ENCODE assay signal across 8 cellular contexts in genomic region chr3:45499529-45499928, GRCh38.
DNase-seq lines count a peak whose midpoint lies in the region; ATAC-seq and TF ChIP-seq lines count a peak whose summit lies in the region.

No MANE protein-coding gene starts in this region.

- H3K9ac ChIP-seq in neuronal stem cell (ENCODE audit: low read depth, low read length, poor library complexity) = no peak overlapping the region

- no peak overlapping the region for H3K4ac ChIP-seq in neuronal stem cell (ENCODE audit: low read length)

- peaks cover 8 to 68% of the 10 kb centered on the region in 2 donors for H3K36me3 ChIP-seq in neuronal stem cell (replicated peaks in 1 of 2; ENCODE audit: control insufficient read depth in 2 of 2, insufficient read depth in 2 of 2, low read length in 2 of 2)

- no peak overlapping the region for H4K8ac ChIP-seq in neuronal stem cell (ENCODE audit: low read depth, low read length)

- H3K4me1 Mint-ChIP-seq in osteocyte (ENCODE audit: unreplicated experiment) = peaks cover 14% of the 10 kb centered on the region
- H3K4me1 Mint-ChIP-seq in activated naive CD8-positive, alpha-beta T cell treated with anti-CD3 and anti-CD28 coated beads for 36 hours = peaks cover 24% of the 10 kb centered on the region

- H3K14ac ChIP-seq in neuronal stem cell (ENCODE audit: low read length) = no peak overlapping the region

- H3K18ac ChIP-seq in neuronal stem cell (ENCODE audit: low read length) = no peak overlapping the region

- H3K27me3 Mint-ChIP-seq in osteocyte (ENCODE audit: unreplicated experiment) = no peaks in the 10 kb centered on the region
- no peaks in the 10 kb centered on the region for H3K27me3 Mint-ChIP-seq in activated naive CD8-positive, alpha-beta T cell treated with anti-CD3 and anti-CD28 coated beads for 36 hours

- no peak overlapping the region for H2BK5ac ChIP-seq in neuronal stem cell (ENCODE audit: low read length)

- H3K36me3 Mint-ChIP-seq in osteocyte (ENCODE audit: unreplicated experiment) = peaks cover 10% of the 10 kb centered on the region
- H3K36me3 Mint-ChIP-seq in activated naive CD8-positive, alpha-beta T cell treated with anti-CD3 and anti-CD28 coated beads for 36 hours = peaks cover 22% of the 10 kb centered on the region

- no peak overlapping the region for H3K4me3 Mint-ChIP-seq in osteocyte (ENCODE audit: unreplicated experiment)
- no peak overlapping the region for H3K4me3 Mint-ChIP-seq in activated naive CD8-positive, alpha-beta T cell treated with anti-CD3 and anti-CD28 coated beads for 36 hours

- ATAC-seq in HG02970 (IDR thresholded peaks at IDR 0.05; ENCODE audit: low FRiP score, unreplicated experiment) (no peak), GM19324 (IDR thresholded peaks at IDR 0.05; ENCODE audit: low FRiP score, unreplicated experiment) (no peak)

- H2AK5ac ChIP-seq in neuronal stem cell (ENCODE audit: low read depth, low read length) = no peak overlapping the region

- H3K4me3 ChIP-seq in choroid plexus epithelial cell (ENCODE audit: low read depth, low read length) (no peak overlapping the region), neuronal stem cell (ENCODE audit: low read length in 2 of 2) (no peak overlapping the region)

- peaks cover 0 to 5% of the 10 kb centered on the region in 2 donors for H3K9me3 ChIP-seq in neuronal stem cell (replicated peaks in 1 of 2; ENCODE audit: control insufficient read depth in 2 of 2, insufficient read depth in 1 of 2, low read depth in 1 of 2, low read length in 2 of 2)

- no peak overlapping the region for H3K23ac ChIP-seq in neuronal stem cell (ENCODE audit: low read depth, low read length, poor library complexity)

- H3K27ac ChIP-seq in neuronal stem cell (replicated peaks; ENCODE audit: low read length) = no peak overlapping the region

- no peak overlapping the region for H4K91ac ChIP-seq in neuronal stem cell (ENCODE audit: low read depth, low read length, poor library complexity)

- H3K4me1 ChIP-seq in neuronal stem cell (ENCODE audit: control insufficient read depth in 2 of 2, insufficient read depth in 1 of 2, low read depth in 1 of 2, low read length in 2 of 2) = no peaks in the 10 kb centered on the region

- H3K4me2 ChIP-seq in neuronal stem cell (ENCODE audit: insufficient read depth, low read length, poor library complexity, severe bottlenecking) = no peak overlapping the region

- no peak overlapping the region for H3K27ac Mint-ChIP-seq in osteocyte (ENCODE audit: unreplicated experiment)
- H3K27ac Mint-ChIP-seq in activated naive CD8-positive, alpha-beta T cell treated with anti-CD3 and anti-CD28 coated beads for 36 hours = no peak overlapping the region

- H3K27me3 ChIP-seq in neuronal stem cell (ENCODE audit: control insufficient read depth in 3 of 3, insufficient read depth in 3 of 3, low read depth in 1 of 3, low read length in 3 of 3) = no peaks in the 10 kb centered on the region

- no peak overlapping the region for H2BK12ac ChIP-seq in neuronal stem cell (ENCODE audit: low read length)

- H3K9me3 Mint-ChIP-seq in osteocyte (ENCODE audit: unreplicated experiment) = no peaks in the 10 kb centered on the region
- H3K9me3 Mint-ChIP-seq in activated naive CD8-positive, alpha-beta T cell treated with anti-CD3 and anti-CD28 coated beads for 36 hours = no peaks in the 10 kb centered on the region

- no peak overlapping the region for H2BK120ac ChIP-seq in neuronal stem cell (ENCODE audit: low read depth, low read length)

- no peak overlapping the region for H2AFZ ChIP-seq in neuronal stem cell (ENCODE audit: low read length)

- H3K79me1 ChIP-seq in neuronal stem cell (ENCODE audit: low read depth, low read length) = no peaks in the 10 kb centered on the region

- no CpG with 5 or more reads among the region's 3 CpGs for WGBS in neuronal stem cell (ENCODE audit: extremely low coverage in 2 of 2, insufficient read length in 2 of 2, insufficient replicate concordance in 1 of 2), 2 donors

- DNase-seq in EL = peak; percentile 50
- DNase-seq in NCI-H2029 (lab: John Stamatoyannopoulos, UW) = peak; percentile 45
- peak; percentile 78 for DNase-seq in choroid plexus epithelial cell (ENCODE audit: low read depth)
- no peak for DNase-seq in osteocyte (ENCODE audit: extremely low spot score, unreplicated experiment)
- DNase-seq in neuronal stem cell (ENCODE audit: low spot score) = no peak
- DNase-seq in activated naive CD8-positive, alpha-beta T cell treated with anti-CD3 and anti-CD28 coated beads for 36 hours = no peak

- no peak overlapping the region for H2BK15ac ChIP-seq in neuronal stem cell (ENCODE audit: low read length)

- peak; percentile 51 for TF ChIP-seq CTCF in choroid plexus epithelial cell (conservative IDR thresholded peaks at IDR 0.05; ENCODE audit: low read depth, low read length)
- peak; percentile 66 for TF ChIP-seq CTCF in osteocyte (IDR thresholded peaks at IDR 0.05)

Comparison
In these comparisons a context has a peak if more than half of its experiments do, and no peak if none do; other contexts are left out.
1. DNase-seq: peak in EL (single experiment), NCI-H2029 (single experiment) and choroid plexus epithelial cell (single experiment); none in osteocyte (single experiment), neuronal stem cell (single experiment) and activated naive CD8-positive, alpha-beta T cell treated with anti-CD3 and anti-CD28 coated beads for 36 hours (single experiment).